In genomic region chr2:233165895-233166661, GRCh38 we compare ENCODE assay signal across 8 cellular contexts.
A peak's percentile ranks its signal among the peaks of the same experiment; 100 is the strongest.
DNase-seq lines count a peak whose midpoint lies in the region; ATAC-seq, FAIRE-seq and TF ChIP-seq lines count a peak whose summit lies in the region.

No MANE protein-coding gene starts in this region.

- peak overlapping the region; percentile 84 for H3K4me2 ChIP-seq in A549

- TF ChIP-seq RAD21 in A549 (conservative IDR thresholded peaks at IDR 0.05 in 1 of 2, IDR thresholded peaks at IDR 0.05 in 1 of 2) = no peak

- TF ChIP-seq POLR2A in A549 (IDR thresholded peaks at IDR 0.05; ENCODE audit: low read length) (0 out of 2 replicates have a peak, but pooled peaks have one; percentile 17), GM12891 (IDR thresholded peaks at IDR 0.05; ENCODE audit: low read depth, low read length) (no peak)

- no peak for TF ChIP-seq CTCF in A549 (IDR thresholded peaks at IDR 0.05)

- no peaks in the 10 kb centered on the region for H3K9me3 ChIP-seq in A549

- peak overlapping the region; percentile 68 to 73 for H3K27ac ChIP-seq in A549

- intact Hi-C loops in left colon (cut with DNase I, micrococcal nuclease) = no loop called here

- ATAC-seq in A549 (peak; percentile 72 to 80), left colon (peak; percentile 91), GM19397 (IDR thresholded peaks at IDR 0.05; ENCODE audit: unreplicated experiment) (no peak)

- H3K4me1 ChIP-seq in A549 = peaks cover 14% of the 10 kb centered on the region

- WGBS in A549 (ENCODE audit: missing lambda C conversion rate) = 19% methylated on average over 15 of the region's 19 CpGs

- TF ChIP-seq EP300 in A549 (IDR thresholded peaks at IDR 0.05) = no peak

- POLR2A ChIA-PET in A549 (lab: Yijun Ruan, JAX) = no interaction called here

- FAIRE-seq in A549 (lab: Jason Lieb, UNC) (no peak), GM12891 (lab: Jason Lieb, UNC) (no peak)

- DNase-seq in A549 (ENCODE audit: low read depth in 1 of 2, low spot score in 1 of 2) = peak; percentile 28 to 56
- peak; percentile 60 for DNase-seq in KG1 (lab: John Stamatoyannopoulos, UW)
- peak; percentile 7 for DNase-seq in activated gamma-delta T cell treated with anti-CD3 and anti-CD28 coated beads, Interleukin-2, amount 50 U/mL, for 16 hours (ENCODE audit: low read depth)
- peak; percentile 64 to 66 for DNase-seq in left colon
- no peak for DNase-seq in GM12891 (ENCODE audit: insufficient read length, low spot score)
- DNase-seq in NCI-H1105 (lab: John Stamatoyannopoulos, UW) = no peak
- no peak for DNase-seq in mesenteric fat pad (ENCODE audit: low spot score)

- H3K4me3 ChIP-seq in A549 = peak overlapping the region; percentile 2; the same call in 1 of the 3 replicates

- CTCF ChIA-PET in A549 (lab: Yijun Ruan, JAX) = interaction anchor here (1.0 kb wide), 1 partner anchor 32 kb away, joined by 4 read pairs; no protein-coding TSS in a partner anchor

TF ChIP-seq in A549, 52 proteins besides CTCF, POLR2A, EP300 and RAD21:
- TF ChIP-seq MAFK (IDR thresholded peaks at IDR 0.05; ENCODE audit: partially characterized antibody) = peak; percentile 16
- no peak for TF ChIP-seq REST (IDR thresholded peaks at IDR 0.05)

TF ChIP-seq in GM12891, 5 proteins besides CTCF, POLR2A, EP300 and RAD21:
- TF ChIP-seq POLR2AphosphoS5 (IDR thresholded peaks at IDR 0.05; ENCODE audit: low read depth, low read length) = no peak
- no peak for TF ChIP-seq PAX5 (IDR thresholded peaks at IDR 0.05; ENCODE audit: insufficient read depth, low read length, severe bottlenecking)
- no peak for TF ChIP-seq TAF1 (IDR thresholded peaks at IDR 0.05; ENCODE audit: low read depth, low read length)
- TF ChIP-seq POU2F2 (IDR thresholded peaks at IDR 0.05; ENCODE audit: low read depth, low read length) = no peak
- no peak for TF ChIP-seq SPI1 (IDR thresholded peaks at IDR 0.05; ENCODE audit: low read depth, low read length)

Comparison
In these comparisons a context has a peak if more than half of its experiments do, and no peak if none do; other contexts are left out.
1. DNase-seq: peak in A549 (2 of 2), KG1 (single experiment), activated gamma-delta T cell treated with anti-CD3 and anti-CD28 coated beads, Interleukin-2, amount 50 U/mL, for 16 hours (single experiment) and left colon (2 of 2); none in GM12891 (single experiment), NCI-H1105 (single experiment) and mesenteric fat pad (single experiment).